Comparison of ENCODE assay signal across 1 cellular context in the genomic region with DNA sequence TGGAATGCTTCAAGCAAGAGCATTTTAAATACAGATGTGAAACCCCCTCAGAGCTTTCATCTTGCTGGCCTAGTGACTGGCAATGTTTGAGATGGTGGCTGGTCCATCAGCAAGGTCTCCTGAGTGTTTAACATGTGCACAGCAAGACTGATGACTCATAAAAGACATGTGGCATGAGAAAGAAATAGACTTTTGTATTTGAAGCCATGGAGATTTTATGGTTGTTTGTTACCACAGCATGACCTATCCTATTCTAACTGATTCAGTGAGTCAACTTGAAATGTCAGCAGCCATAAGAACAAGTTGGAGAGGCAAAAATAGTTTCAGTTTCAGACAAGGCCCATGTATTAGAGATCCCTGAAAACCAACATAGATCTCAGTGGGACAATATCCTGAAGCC.
TF ChIP-seq lines count a peak whose summit lies in the region.

No MANE protein-coding gene starts in this region.

TF ChIP-seq in IMR-90, 13 proteins besides CTCF, POLR2A, EP300 and RAD21:
- TF ChIP-seq, protein P1, sequence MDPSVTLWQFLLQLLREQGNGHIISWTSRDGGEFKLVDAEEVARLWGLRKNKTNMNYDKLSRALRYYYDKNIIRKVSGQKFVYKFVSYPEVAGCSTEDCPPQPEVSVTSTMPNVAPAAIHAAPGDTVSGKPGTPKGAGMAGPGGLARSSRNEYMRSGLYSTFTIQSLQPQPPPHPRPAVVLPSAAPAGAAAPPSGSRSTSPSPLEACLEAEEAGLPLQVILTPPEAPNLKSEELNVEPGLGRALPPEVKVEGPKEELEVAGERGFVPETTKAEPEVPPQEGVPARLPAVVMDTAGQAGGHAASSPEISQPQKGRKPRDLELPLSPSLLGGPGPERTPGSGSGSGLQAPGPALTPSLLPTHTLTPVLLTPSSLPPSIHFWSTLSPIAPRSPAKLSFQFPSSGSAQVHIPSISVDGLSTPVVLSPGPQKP (IDR thresholded peaks at IDR 0.05; ENCODE audit: borderline replicate concordance, low read depth, low read length), result no peak
- no peak for TF ChIP-seq RCOR1 (IDR thresholded peaks at IDR 0.05; ENCODE audit: insufficient replicate concordance, low read length)
- peak; percentile 36; the same call in 1 of the 2 replicates for TF ChIP-seq FOS (IDR thresholded peaks at IDR 0.05; ENCODE audit: low read depth, low read length)
